Comparison of ENCODE assay signal across 8 cellular contexts in the genomic region with DNA sequence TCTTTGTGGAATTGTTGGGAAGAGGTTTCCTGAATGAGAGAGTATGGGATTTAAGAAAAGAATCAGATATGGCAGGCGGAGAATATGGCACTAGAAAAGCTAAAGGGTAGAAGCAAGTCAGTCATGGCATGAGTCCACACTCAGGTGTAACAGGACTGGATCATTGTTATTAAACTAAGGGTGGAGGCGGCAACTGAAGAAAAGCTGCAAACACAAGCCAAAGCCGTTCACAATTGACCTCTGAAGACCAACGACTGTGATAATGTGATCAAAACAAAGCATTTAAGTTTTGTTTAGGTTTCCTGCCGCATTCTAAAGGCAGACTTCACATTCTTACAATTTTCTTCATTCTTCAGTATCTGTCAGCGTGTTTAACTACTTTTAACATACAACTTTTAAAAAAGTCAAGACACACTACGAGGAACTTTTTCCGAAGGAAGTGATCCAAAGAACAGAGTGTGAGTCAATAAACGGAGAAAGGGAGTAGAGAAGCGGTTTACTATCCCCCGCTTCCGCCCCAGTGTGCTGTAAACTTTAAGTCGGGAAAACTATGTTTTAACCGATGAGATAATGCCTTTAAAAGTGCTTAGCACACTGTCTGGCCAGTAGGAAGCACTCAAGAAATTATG. TPM values are rescaled to one million over a fixed set of nuclear protein-coding genes. Genes with fewer than 3 reads are reported as not detected.
A peak's percentile ranks its signal among the peaks of the same experiment; 100 is the strongest.
DNase-seq lines count a peak whose midpoint lies in the region; ATAC-seq and TF ChIP-seq lines count a peak whose summit lies in the region.

No MANE protein-coding gene starts in this region.

- peak; percentile 18 for ATAC-seq in activated CD4-positive, alpha-beta T cell treated with anti-CD3 and anti-CD28 coated beads for 36 hours
- ATAC-seq in HG03442 (IDR thresholded peaks at IDR 0.05; ENCODE audit: unreplicated experiment) = peak; percentile 0
- ATAC-seq in naive thymus-derived CD8-positive, alpha-beta T cell = peak; percentile 7 to 9
- no peak for ATAC-seq in GM19351 (IDR thresholded peaks at IDR 0.05; ENCODE audit: unreplicated experiment)

- no peaks in the 10 kb centered on the region for H3K9me3 ChIP-seq in WERI-Rb-1 (ENCODE audit: severe bottlenecking)
- no peaks in the 10 kb centered on the region for H3K9me3 ChIP-seq in esophagus (ENCODE audit: control insufficient read depth in 2 of 2, insufficient read depth in 1 of 2, low read depth in 1 of 2, low read length in 1 of 2)

- peak overlapping the region; percentile 64 for H3K27ac ChIP-seq in WERI-Rb-1
- peak overlapping the region; percentile 92 to 99 for H3K27ac ChIP-seq in esophagus (ENCODE audit: low read depth in 2 of 2, low read length in 1 of 2)

- peaks cover 56% of the 10 kb centered on the region for H3K4me1 Mint-ChIP-seq in activated CD4-positive, alpha-beta T cell treated with anti-CD3 and anti-CD28 coated beads for 36 hours
- H3K4me1 Mint-ChIP-seq in naive thymus-derived CD8-positive, alpha-beta T cell = peaks cover 18 to 48% (median 38%) of the 10 kb centered on the region in 4 donors

- H3K36me3 Mint-ChIP-seq in activated CD4-positive, alpha-beta T cell treated with anti-CD3 and anti-CD28 coated beads for 36 hours (ENCODE audit: low read depth) = peaks cover 2% of the 10 kb centered on the region
- no peaks in the 10 kb centered on the region for H3K36me3 Mint-ChIP-seq in naive thymus-derived CD8-positive, alpha-beta T cell

- intact Hi-C loops in activated CD4-positive, alpha-beta T cell treated with anti-CD3 and anti-CD28 coated beads for 36 hours (cut with DNase I, micrococcal nuclease) = loop anchor here (2.0 to 10.0 kb wide), 9 partner anchors 24 to 567 kb away; partner anchors contain the start of genes OCIAD2 (in 2 of the 2), CNGA1 (in 1 of the 2), NIPAL1 (in 1 of the 2) and OCIAD1 (in 1 of the 2)

- no peaks in the 10 kb centered on the region for H3K27me3 Mint-ChIP-seq in activated CD4-positive, alpha-beta T cell treated with anti-CD3 and anti-CD28 coated beads for 36 hours
- H3K27me3 Mint-ChIP-seq in naive thymus-derived CD8-positive, alpha-beta T cell = no peaks in the 10 kb centered on the region

- H3K36me3 ChIP-seq in WERI-Rb-1 (peaks cover 8% of the 10 kb centered on the region), esophagus (ENCODE audit: control insufficient read depth in 2 of 2, insufficient read depth in 2 of 2, low read length in 1 of 2) (no peaks in the 10 kb centered on the region)

- peak overlapping the region; percentile 98 for H3K27ac Mint-ChIP-seq in activated CD4-positive, alpha-beta T cell treated with anti-CD3 and anti-CD28 coated beads for 36 hours
- H3K27ac Mint-ChIP-seq in naive thymus-derived CD8-positive, alpha-beta T cell = peak overlapping the region; percentile 95 to 99 (median 97)

- H3K27me3 ChIP-seq in WERI-Rb-1 (ENCODE audit: insufficient read depth, low read depth, severe bottlenecking) (no peaks in the 10 kb centered on the region), esophagus (ENCODE audit: control insufficient read depth in 1 of 2, insufficient read depth in 2 of 2, low read length in 2 of 2) (no peaks in the 10 kb centered on the region)

- POLR2A ChIA-PET in activated CD4-positive, alpha-beta T cell treated with anti-CD3 and anti-CD28 coated beads for 36 hours (lab: Charles Lee) = no interaction called here
- POLR2A ChIA-PET in naive thymus-derived CD8-positive, alpha-beta T cell (lab: Charles Lee) = interaction anchor here (2.0 kb wide), 1 partner anchor 206 kb away, joined by 6 read pairs; the partner anchor contains the start of gene TXK

- H3K4me3 Mint-ChIP-seq in activated CD4-positive, alpha-beta T cell treated with anti-CD3 and anti-CD28 coated beads for 36 hours = peak overlapping the region; percentile 98
- peak overlapping the region; percentile 90 to 99 (median 97) for H3K4me3 Mint-ChIP-seq in naive thymus-derived CD8-positive, alpha-beta T cell

- H3K4me3 ChIP-seq in WERI-Rb-1 (ENCODE audit: low read depth, low read length) (peak overlapping the region; percentile 75), esophagus (ENCODE audit: low read depth in 1 of 2, low read length in 2 of 2) (peak overlapping the region; percentile 67 to 84)

- DNase-seq in activated CD4-positive, alpha-beta T cell treated with anti-CD3 and anti-CD28 coated beads for 36 hours = peak; percentile 57
- DNase-seq in activated CD4-positive, alpha-beta T cell treated with anti-CD3 and anti-CD28 coated beads, Interleukin-2, amount 50 U/mL, for 48 hours = no peak
- DNase-seq in WERI-Rb-1 (no peak), NCI-H2107 treated with DMSO at 0.1 percent for 48 hours (lab: John Stamatoyannopoulos, UW; ENCODE audit: unreplicated experiment) (no peak)
- peak in 3 of 10 donors; percentile 4 to 18 (median 9) for DNase-seq in naive thymus-derived CD8-positive, alpha-beta T cell

- H3K4me1 ChIP-seq in esophagus (ENCODE audit: control insufficient read depth in 2 of 2, insufficient read depth in 2 of 2, low read length in 1 of 2) = no peaks in the 10 kb centered on the region

- no peaks in the 10 kb centered on the region for H3K9me3 Mint-ChIP-seq in activated CD4-positive, alpha-beta T cell treated with anti-CD3 and anti-CD28 coated beads for 36 hours (ENCODE audit: low read depth)
- H3K9me3 Mint-ChIP-seq in naive thymus-derived CD8-positive, alpha-beta T cell = no peaks in the 10 kb centered on the region

- 5 to 6% methylated on average over 14 of the region's 14 CpGs for WGBS in esophagus, 2 donors

- CTCF ChIA-PET in activated CD4-positive, alpha-beta T cell treated with anti-CD3 and anti-CD28 coated beads for 36 hours (lab: Charles Lee) = interaction anchor here (0.6 kb wide), 1 partner anchor 69 kb away, joined by 3 read pairs; no protein-coding TSS in a partner anchor

- no peak for TF ChIP-seq CTCF in WERI-Rb-1 (IDR thresholded peaks at IDR 0.05; ENCODE audit: low read depth, low read length)

RNA-seq across cellular contexts. Expression of gene SLAIN2, which starts 0.9 kb away (rescaled TPM):
- 100 to 1,000 TPM in 1 of 2 experiments, 10 to 100 TPM in 1; 55.7 to 140 TPM for total RNA-seq in activated CD4-positive, alpha-beta T cell treated with anti-CD3 and anti-CD28 coated beads for 36 hours
- 10 to 100 TPM; 17.9 to 41.5 TPM for polyA plus RNA-seq in esophagus
- total RNA-seq in naive thymus-derived CD8-positive, alpha-beta T cell = 100 to 1,000 TPM in 1 of 2 experiments, 10 to 100 TPM in 1; 98.3 to 109 TPM
- 10 to 100 TPM; 25.9 to 39.3 (median 33.6) TPM for polyA plus RNA-seq in naive thymus-derived CD8-positive, alpha-beta T cell
